ENCODE assay signal across 1 cellular context in genomic region chr1:224192082-224192786, GRCh38.
TF ChIP-seq lines count a peak whose summit lies in the region.

No MANE protein-coding gene starts in this region.

TF ChIP-seq in IMR-90, 13 proteins besides CTCF, POLR2A, EP300 and RAD21 (continued from another document):
- TF ChIP-seq FOS (IDR thresholded peaks at IDR 0.05; ENCODE audit: low read depth, low read length) = no peak
- no peak for TF ChIP-seq MAZ (IDR thresholded peaks at IDR 0.05; ENCODE audit: borderline replicate concordance, low read depth, low read length)
- TF ChIP-seq NFE2L2 (IDR thresholded peaks at IDR 0.05; ENCODE audit: low read depth, low read length) = no peak
- TF ChIP-seq SMC3 (IDR thresholded peaks at IDR 0.05; ENCODE audit: low read depth, low read length) = no peak
- no peak for TF ChIP-seq USF2 (IDR thresholded peaks at IDR 0.05; ENCODE audit: low read depth, low read length)
